In genomic region chr4:604131-604530, GRCh38 we compare ENCODE assay signal across 27 cellular contexts. TPM values are rescaled to one million over a fixed set of nuclear protein-coding genes. Genes with fewer than 3 reads are reported as not detected.
DNase-seq lines count a peak whose midpoint lies in the region.
"Had no signal": no experiment of that assay in that cellular context is flagged by ENCODE, and none has a peak within 500 bp of the region (broad histone marks: within the 10 kb centered on the region; RNA-seq: fewer than 3 reads in every experiment).

No MANE protein-coding gene starts in this region.

- DNase-seq in NOMO-1 treated with DMSO at 0.1 percent for 48 hours (lab: John Stamatoyannopoulos, UW; ENCODE audit: unreplicated experiment) (peak; percentile 18), NOMO-1 treated with dmso at 0.1 percent for 144 hours (lab: John Stamatoyannopoulos, UW; ENCODE audit: unreplicated experiment) (no peak), OCI-M1 (lab: John Stamatoyannopoulos, UW) (peak; percentile 35), myocyte (ENCODE audit: low read depth) (peak; percentile 59), RPMI8226 (no peak), globus pallidus (ENCODE audit: low spot score) (no peak)
- DNase-seq in Jurkat, Clone E6-1 (ENCODE audit: low read depth, low spot score): peak; percentile 45
- no peak for DNase-seq in activated T-helper 2 cell treated with anti-CD3 and anti-CD28 coated beads, Interferon-gamma antibody, Interleukin-2, Interleukin-4, amounts not matched to agents 10 μg/mL and 5 μg/mL and 100 μg/mL, durations not matched to agents 14 hours and 24 hours and 36 hours (ENCODE audit: low spot score)
- DNase-seq: activated CD4-positive, alpha-beta T cell treated with anti-CD3 and anti-CD28 coated beads, Interleukin-2, amount 50 U/mL, for 4 hours; AML-193; cortex of kidney; DMS79; H7; heart left ventricle; KBM-7; left lung; NCI-H1092 treated with DMSO at 0.1 percent for 48 hours; NCI-H2029 treated with DMSO at 0.1 percent for 48 hours; NCI-H446 treated with DMSO at 0.1 percent for 48 hours; nephron progenitor cell; Right ventricle myocardium superior; upper lobe of right lung had no signal

- no peaks in the 10 kb centered on the region for H3K27me3 Mint-ChIP-seq in activated T-helper 2 cell treated with anti-CD3 and anti-CD28 coated beads, Interferon-gamma antibody, Interleukin-2, Interleukin-4, amounts not matched to agents 10 μg/mL and 5 μg/mL and 100 μg/mL, durations not matched to agents 14 hours and 24 hours and 36 hours (ENCODE audit: low read depth)

- intact Hi-C loops in activated T-helper 2 cell treated with anti-CD3 and anti-CD28 coated beads, Interferon-gamma antibody, Interleukin-2, Interleukin-4, amounts not matched to agents 10 μg/mL and 5 μg/mL and 100 μg/mL, durations not matched to agents 14 hours and 24 hours and 36 hours (cut with micrococcal nuclease): loop anchor here (5.0 kb wide), 1 partner anchor 68 kb away; the partner anchor contains the start of genes ATP5ME and MYL5

- H3K27ac Mint-ChIP-seq in activated T-helper 2 cell treated with anti-CD3 and anti-CD28 coated beads, Interferon-gamma antibody, Interleukin-2, Interleukin-4, amounts not matched to agents 10 μg/mL and 5 μg/mL and 100 μg/mL, durations not matched to agents 14 hours and 24 hours and 36 hours: no peak overlapping the region
- H3K27ac Mint-ChIP-seq: mesothelial cell of epicardium, nephron progenitor cell, T-cell had no signal

- H3K4me1 Mint-ChIP-seq in activated T-helper 2 cell treated with anti-CD3 and anti-CD28 coated beads, Interferon-gamma antibody, Interleukin-2, Interleukin-4, amounts not matched to agents 10 μg/mL and 5 μg/mL and 100 μg/mL, durations not matched to agents 14 hours and 24 hours and 36 hours (ENCODE audit: low read depth): peaks cover 9% of the 10 kb centered on the region
- H3K4me1 Mint-ChIP-seq: mesothelial cell of epicardium, nephron progenitor cell had no signal

- no peak overlapping the region for H3K4me3 Mint-ChIP-seq in activated T-helper 2 cell treated with anti-CD3 and anti-CD28 coated beads, Interferon-gamma antibody, Interleukin-2, Interleukin-4, amounts not matched to agents 10 μg/mL and 5 μg/mL and 100 μg/mL, durations not matched to agents 14 hours and 24 hours and 36 hours (ENCODE audit: low read depth)
- H3K4me3 Mint-ChIP-seq: mesothelial cell of epicardium, nephron progenitor cell, T-cell had no signal

- no peaks in the 10 kb centered on the region for H3K9me3 Mint-ChIP-seq in activated T-helper 2 cell treated with anti-CD3 and anti-CD28 coated beads, Interferon-gamma antibody, Interleukin-2, Interleukin-4, amounts not matched to agents 10 μg/mL and 5 μg/mL and 100 μg/mL, durations not matched to agents 14 hours and 24 hours and 36 hours
- H3K9me3 Mint-ChIP-seq: mesothelial cell of epicardium, nephron progenitor cell, T-cell had no signal

- H3K36me3 Mint-ChIP-seq in activated T-helper 2 cell treated with anti-CD3 and anti-CD28 coated beads, Interferon-gamma antibody, Interleukin-2, Interleukin-4, amounts not matched to agents 10 μg/mL and 5 μg/mL and 100 μg/mL, durations not matched to agents 14 hours and 24 hours and 36 hours (ENCODE audit: low read depth): no peaks in the 10 kb centered on the region
- H3K36me3 Mint-ChIP-seq: mesothelial cell of epicardium, T-cell had no signal

- no peak overlapping the region for H3K4me3 ChIP-seq in Jurkat, Clone E6-1 (ENCODE audit: low read length)
- H3K4me3 ChIP-seq: breast epithelium, heart left ventricle, left lung, upper lobe of right lung had no signal

RNA-seq across cellular contexts. Expression of gene PDE6B, which starts 21.2 kb away (rescaled TPM):
- polyA plus RNA-seq in Jurkat, Clone E6-1 (2012; ENCODE audit: insufficient read depth, insufficient read length): 32.0 TPM
- total RNA-seq in myocyte: 0.27 and 2.1 TPM in 2 replicates
- 0.26 TPM for polyA plus RNA-seq in myocyte (2012)
- total RNA-seq in activated T-helper 2 cell treated with anti-CD3 and anti-CD28 coated beads, Interferon-gamma antibody, Interleukin-2, Interleukin-4, amounts not matched to agents 10 μg/mL and 5 μg/mL and 100 μg/mL, durations not matched to agents 14 hours and 24 hours and 36 hours: 10.7 and 13.3 TPM in 2 replicates

RNA-seq across cellular contexts. Expression of gene TMEM271, which starts 28.0 kb away (rescaled TPM):
- polyA plus RNA-seq in Jurkat, Clone E6-1 (2012; ENCODE audit: insufficient read depth, insufficient read length): 4.4 TPM
- not detected in 2 replicates for total RNA-seq in myocyte
- not detected for polyA plus RNA-seq in myocyte (2012)
- not detected in 2 replicates for total RNA-seq in activated T-helper 2 cell treated with anti-CD3 and anti-CD28 coated beads, Interferon-gamma antibody, Interleukin-2, Interleukin-4, amounts not matched to agents 10 μg/mL and 5 μg/mL and 100 μg/mL, durations not matched to agents 14 hours and 24 hours and 36 hours
- total RNA-seq: breast epithelium, heart left ventricle, left lung, mesothelial cell of epicardium, Right ventricle myocardium superior, sciatic nerve, subcutaneous adipose tissue, T-cell, upper lobe of right lung had no signal
- polyA plus RNA-seq: heart left ventricle had no signal

Comparison
In these comparisons a context has a peak if more than half of its experiments do, and no peak if none do; other contexts are left out.
1. DNase-seq: peak in NOMO-1 treated with DMSO at 0.1 percent for 48 hours (single experiment), Jurkat, Clone E6-1 (single experiment), OCI-M1 (single experiment) and myocyte (single experiment); none in NOMO-1 treated with dmso at 0.1 percent for 144 hours (single experiment), activated T-helper 2 cell treated with anti-CD3 and anti-CD28 coated beads, Interferon-gamma antibody, Interleukin-2, Interleukin-4, amounts not matched to agents 10 μg/mL and 5 μg/mL and 100 μg/mL, durations not matched to agents 14 hours and 24 hours and 36 hours (single experiment), RPMI8226 (single experiment) and globus pallidus (single experiment).